In genomic region chr1:224264321-224264720, GRCh38 we compare ENCODE assay signal across 24 cellular contexts.
DNase-seq lines count a peak whose midpoint lies in the region; ATAC-seq and TF ChIP-seq lines count a peak whose summit lies in the region.
"Had no signal": no experiment of that assay in that cellular context is flagged by ENCODE, and none has a peak within 500 bp of the region (broad histone marks: within the 10 kb centered on the region; RNA-seq: fewer than 3 reads in every experiment).

No MANE protein-coding gene starts in this region.

- TF ChIP-seq CTCF in choroid plexus epithelial cell (conservative IDR thresholded peaks at IDR 0.05; ENCODE audit: low read depth, low read length) = no peak

- no peak for ATAC-seq in HG03159 (IDR thresholded peaks at IDR 0.05; ENCODE audit: unreplicated experiment)
- ATAC-seq in HG03135 (IDR thresholded peaks at IDR 0.05; ENCODE audit: unreplicated experiment) = no peak
- ATAC-seq: CD8-positive, alpha-beta T cell; HCT116; Right ventricle myocardium inferior; SK-N-SH treated with all-trans-retinoic acid at 6 μM for 48 hours had no signal

- DNase-seq in H4 (ENCODE audit: low spot score) (peak; percentile 50), M059J (ENCODE audit: low read depth) (peak; percentile 69), choroid plexus epithelial cell (ENCODE audit: low read depth) (peak; percentile 23), renal cortical epithelial cell (ENCODE audit: low read depth) (peak; percentile 13), NCI-H2029 (lab: John Stamatoyannopoulos, UW) (no peak), NCI-H2081 (lab: John Stamatoyannopoulos, UW) (no peak)
- DNase-seq: C1 segment of cervical spinal cord; Caco-2; CD8-positive, alpha-beta T cell; DMS79; GF-D8; NCI-H1092 treated with DMSO at 0.1 percent for 48 hours; NCI-H1436; NCI-H187; NCI-H2107; NCI-H446; NCI-H524 treated with DMSO at 0.1 percent for 48 hours; NCI-H774; SJCRH30 had no signal

- H3K4me3 ChIP-seq in choroid plexus epithelial cell (ENCODE audit: low read depth, low read length) = no peak overlapping the region
- H3K4me3 ChIP-seq: SJCRH30 had no signal

Comparison
In these comparisons a context has a peak if more than half of its experiments do, and no peak if none do; other contexts are left out.
1. DNase-seq: peak in H4 (single experiment), M059J (single experiment), choroid plexus epithelial cell (single experiment) and renal cortical epithelial cell (single experiment); none in NCI-H2029 (single experiment) and NCI-H2081 (0 of 2).